ENCODE assay signal across 9 cellular contexts in the genomic region with DNA sequence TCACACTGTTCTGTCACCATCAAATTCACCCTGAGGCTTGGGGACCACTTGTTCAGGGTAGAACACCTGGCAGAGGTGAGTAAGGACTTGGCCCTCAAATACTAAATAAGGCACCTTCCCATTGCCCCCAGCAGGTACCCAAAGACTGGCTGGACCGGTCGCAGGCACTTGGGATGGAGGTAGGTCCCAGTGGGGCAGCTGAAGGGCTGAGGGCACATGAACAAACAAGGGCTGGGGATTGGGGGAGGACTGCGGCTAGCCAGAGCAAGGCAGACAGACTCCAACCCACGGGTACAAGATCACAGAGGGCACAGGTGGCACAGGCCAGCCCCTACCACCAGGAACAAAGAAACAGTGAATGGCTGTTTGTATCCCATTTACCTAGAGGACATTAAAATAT. TPM values are rescaled to one million over a fixed set of nuclear protein-coding genes. Genes with fewer than 3 reads are reported as not detected.
DNase-seq lines count a peak whose midpoint lies in the region; ATAC-seq, FAIRE-seq and TF ChIP-seq lines count a peak whose summit lies in the region.
"Had no signal": no experiment of that assay in that cellular context is flagged by ENCODE, and none has a peak within 500 bp of the region (broad histone marks: within the 10 kb centered on the region; RNA-seq: fewer than 3 reads in every experiment).

No MANE protein-coding gene starts in this region.

- H3K36me3 ChIP-seq in DOHH2 (ENCODE audit: control insufficient read depth, low read length) (peaks cover 41% of the 10 kb centered on the region), H1 (ENCODE audit: control insufficient read depth in 2 of 4, insufficient read depth in 4 of 4, low read length in 3 of 4) (peaks cover 7 to 15% (median 12%) of the 10 kb centered on the region in 4 experiments)

- H3K36me3 Mint-ChIP-seq in osteocyte (ENCODE audit: unreplicated experiment) = peaks cover 12% of the 10 kb centered on the region

- H2BK12ac ChIP-seq in H1 (ENCODE audit: low read depth, low read length) = no peak overlapping the region

- no peak for TF ChIP-seq EP300 in H1 (IDR thresholded peaks at IDR 0.05; ENCODE audit: borderline replicate concordance in 1 of 2, low read depth in 2 of 2, low read length in 2 of 2)

- H3K4me1 ChIP-seq in DOHH2 (ENCODE audit: control insufficient read depth, low read length) = peaks cover 19% of the 10 kb centered on the region
- peaks cover 0 to 11% (median 6%) of the 10 kb centered on the region in 4 experiments; a peak in 5 of 7 replicates for H3K4me1 ChIP-seq in H1 (replicated peaks in 1 of 4; ENCODE audit: control insufficient read depth in 3 of 4, insufficient read depth in 4 of 4, low read length in 3 of 4)
- H3K4me1 ChIP-seq: SJCRH30 had no signal

- H3K56ac ChIP-seq in H1 (replicated peaks; ENCODE audit: insufficient read length, low read depth, low read length) = no peak overlapping the region

- H4K20me1 ChIP-seq in DOHH2 (ENCODE audit: control insufficient read depth, insufficient read depth, low read depth, low read length) (peaks cover 11% of the 10 kb centered on the region), H1 (replicated peaks in 1 of 2; ENCODE audit: control insufficient read depth in 1 of 2, insufficient read depth in 2 of 2, low read length in 2 of 2) (peaks cover 0 to 5% of the 10 kb centered on the region in 2 experiments)

- no peak for ATAC-seq in HG02798 (IDR thresholded peaks at IDR 0.05; ENCODE audit: poor library complexity, unreplicated experiment)

- peak overlapping the region; percentile 75; the same call in 1 of the 2 replicates for H4K8ac ChIP-seq in H1 (ENCODE audit: extremely low read depth, insufficient read depth, low read length)

- peaks cover 62% of the 10 kb centered on the region for H3K79me2 ChIP-seq in DOHH2 (ENCODE audit: control insufficient read depth, low read length)
- H3K79me2 ChIP-seq in H1 (ENCODE audit: control insufficient read depth in 1 of 2, insufficient read depth in 2 of 2, low read length in 2 of 2) = peaks cover 9 to 36% of the 10 kb centered on the region in 2 experiments; a peak in 3 of 4 replicates

- peaks cover 20% of the 10 kb centered on the region for H3K4me1 Mint-ChIP-seq in osteocyte (ENCODE audit: unreplicated experiment)

- H3K18ac ChIP-seq in H1 (ENCODE audit: extremely low read depth, low read length) = no peak overlapping the region

- H3K4me3 ChIP-seq in DOHH2 (ENCODE audit: low read length) = peak overlapping the region; percentile 95
- H3K4me3 ChIP-seq in NB4 (ENCODE audit: low read depth, low read length) = peak overlapping the region; percentile 87
- no peak overlapping the region for H3K4me3 ChIP-seq in H1 (ENCODE audit: extremely low read depth in 1 of 4, insufficient read depth in 2 of 4, low read depth in 3 of 4, low read length in 4 of 4)

- WGBS in H1 (ENCODE audit: extremely low coverage in 1 of 2, insufficient coverage in 1 of 2, insufficient read length in 1 of 2, insufficient replicate concordance in 2 of 2, low coverage in 1 of 2, low lambda C conversion rate in 2 of 2, missing lambda C conversion rate in 1 of 2), 2 experiments = 83% methylated on average over 4 of the region's 4 CpGs; no CpG with 5 or more reads in 1 of the 2 experiments

- H3K27ac ChIP-seq in DOHH2 (ENCODE audit: low read depth, low read length) = no peak overlapping the region
- H3K27ac ChIP-seq in H1 (ENCODE audit: low read depth, low read length) = no peak overlapping the region

- H4K91ac ChIP-seq in H1 (replicated peaks; ENCODE audit: insufficient read length, low read length) = no peak overlapping the region

- H3K27me3 ChIP-seq in DOHH2 (ENCODE audit: control insufficient read depth, low read length) (no peaks in the 10 kb centered on the region), H1 (replicated peaks in 1 of 4; ENCODE audit: control insufficient read depth in 3 of 4, extremely low read depth in 1 of 4, insufficient read depth in 3 of 4, low read length in 3 of 4) (no peaks in the 10 kb centered on the region)
- H3K27me3 ChIP-seq: SJCRH30 had no signal

- H3K27ac Mint-ChIP-seq in osteocyte (ENCODE audit: unreplicated experiment) = no peak overlapping the region

- no peak overlapping the region for H2BK15ac ChIP-seq in H1 (ENCODE audit: low read length)

- H3K4me2 ChIP-seq in DOHH2 (ENCODE audit: low read length) = peak overlapping the region; percentile 92
- peak overlapping the region in 1 of 2 experiments; percentile 83; a peak in 1 of 4 replicates for H3K4me2 ChIP-seq in H1 (ENCODE audit: insufficient read depth in 1 of 2, low read depth in 2 of 2, low read length in 2 of 2)

- no peak overlapping the region for H3K14ac ChIP-seq in H1 (ENCODE audit: insufficient read length)

- no peak for TF ChIP-seq RAD21 in H1 (IDR thresholded peaks at IDR 0.05 in 1 of 2, conservative IDR thresholded peaks at IDR 0.05 in 1 of 2; ENCODE audit: low read depth in 2 of 2, low read length in 2 of 2)

- H3K9ac ChIP-seq in H1 (replicated peaks in 1 of 4; ENCODE audit: extremely low read depth in 1 of 4, low read depth in 3 of 4, low read length in 3 of 4) = no peak overlapping the region

- POLR2A ChIA-PET in H1 (lab: Charles Lee; ENCODE audit: partially characterized antibody) = interaction anchor here (4.0 kb wide), 1 partner anchor 11 kb away, joined by 17 read pairs; no protein-coding TSS in a partner anchor

- H3K4me3 Mint-ChIP-seq in osteocyte (ENCODE audit: unreplicated experiment) = peak overlapping the region; percentile 96

- no peak overlapping the region for H2BK5ac ChIP-seq in H1 (ENCODE audit: low read depth, low read length)

- H3K4ac ChIP-seq in H1 (replicated peaks; ENCODE audit: insufficient read length, low read depth, low read length) = no peak overlapping the region

- H2BK120ac ChIP-seq in H1 (replicated peaks; ENCODE audit: low read depth, low read length) = no peak overlapping the region

- no peaks in the 10 kb centered on the region for H3K9me3 Mint-ChIP-seq in osteocyte (ENCODE audit: unreplicated experiment)

- no peak for FAIRE-seq in H1 (lab: Jason Lieb, UNC)

- H3K27me3 Mint-ChIP-seq in osteocyte (ENCODE audit: unreplicated experiment) = no peaks in the 10 kb centered on the region

- H3K23me2 ChIP-seq in H1 (ENCODE audit: low read depth, low read length) = peaks cover 7% of the 10 kb centered on the region; the same call in 1 of the 2 replicates

- no peak for DNase-seq in NB4 (ENCODE audit: low read depth)
- no peak for DNase-seq in H1 (ENCODE audit: low read depth in 1 of 2, low spot score in 2 of 2)
- DNase-seq in osteocyte (ENCODE audit: extremely low spot score, unreplicated experiment) = no peak
- DNase-seq in inferior parietal cortex (ENCODE audit: extremely low spot score) = no peak
- DNase-seq in NCI-H446 (lab: John Stamatoyannopoulos, UW) = no peak
- DNase-seq: activated gamma-delta T cell treated with Interleukin-2 at 50 U/mL for 16 hours, SJCRH30 had no signal

- no peaks in the 10 kb centered on the region for H3K9me2 ChIP-seq in DOHH2 (replicated peaks; ENCODE audit: control insufficient read depth, low read length)

- H2AFZ ChIP-seq in H1 (ENCODE audit: low read length) = no peak overlapping the region

- H3F3A ChIP-seq in DOHH2 (ENCODE audit: control insufficient read depth, insufficient read depth) = 0 out of 2 replicates have a peak, but pooled peaks cover 6% of the 10 kb centered on the region

- no peak for TF ChIP-seq POLR2A in NB4 (IDR thresholded peaks at IDR 0.05; ENCODE audit: extremely low read depth, insufficient read length)
- no peak for TF ChIP-seq POLR2A in H1 (IDR thresholded peaks at IDR 0.05; ENCODE audit: control extremely low read depth in 1 of 2, low read depth in 2 of 2, low read length in 2 of 2)

- no peak overlapping the region for H4K5ac ChIP-seq in H1 (ENCODE audit: insufficient read length, low read depth, low read length)

- no peak overlapping the region for H3K23ac ChIP-seq in H1 (ENCODE audit: insufficient read length)

- H3K79me1 ChIP-seq in H1 (ENCODE audit: low read depth, low read length) = peaks cover 15% of the 10 kb centered on the region

- no peak for TF ChIP-seq CTCF in DOHH2 (IDR thresholded peaks at IDR 0.05; ENCODE audit: low read depth, low read length, poor library complexity, severe bottlenecking)
- TF ChIP-seq CTCF in NB4 (IDR thresholded peaks at IDR 0.05; ENCODE audit: low read depth, low read length) = no peak
- TF ChIP-seq CTCF in H1 (IDR thresholded peaks at IDR 0.05; ENCODE audit: control extremely low read depth in 1 of 3, insufficient read depth in 1 of 3, low read depth in 1 of 3, low read length in 3 of 3) = no peak
- no peak for TF ChIP-seq CTCF in osteocyte (IDR thresholded peaks at IDR 0.05)

- CTCF ChIA-PET in H1 (lab: Charles Lee; ENCODE audit: partially characterized antibody) = interaction anchor here (0.6 to 1.0 kb wide), 2 partner anchors 11 to 303 kb away, joined by 3 read pairs; no protein-coding TSS in a partner anchor

- no peak overlapping the region for H2AK5ac ChIP-seq in H1 (ENCODE audit: low read depth, low read length)

- no peak overlapping the region for H2BK20ac ChIP-seq in H1 (ENCODE audit: low read length)

- H3K9me3 ChIP-seq in DOHH2 (ENCODE audit: control insufficient read depth, insufficient read depth, low read length) = no peaks in the 10 kb centered on the region
- no peaks in the 10 kb centered on the region; a peak in 1 of 4 replicates for H3K9me3 ChIP-seq in H1 (ENCODE audit: insufficient read depth in 2 of 2, low read depth in 1 of 2, low read length in 1 of 2)
- H3K9me3 ChIP-seq: SJCRH30 had no signal

TF ChIP-seq in H1, 55 proteins besides CTCF, POLR2A, EP300 and RAD21:
- TF ChIP-seq EGR1 (IDR thresholded peaks at IDR 0.05; ENCODE audit: borderline replicate concordance, low read depth, low read length) = no peak

RNA-seq across cellular contexts. Expression of gene MRPS25, which starts 1.9 kb away (rescaled TPM):
- total RNA-seq in H1 (2021; fragmentation: NEBNext Ultra II Directional; extraction: Animal tissue kit (Norgen Biotek cat#: 25700)) = 56.5 TPM in 2 replicates
- 23.0 and 23.7 TPM in 2 replicates for polyA plus RNA-seq in H1 (2011; rRNA removed)
- 36.1 TPM for polyA plus RNA-seq in H1 (2011; cell fraction: cytosol; rRNA removed)
- polyA plus RNA-seq in H1 (2011; cell fraction: nucleus; rRNA removed) = 49.0 TPM
- 47.3 to 53.5 TPM (median 50.9 TPM) in 4 replicates for polyA plus RNA-seq in H1 (2012, experiment 1 of 2)
- 11.6 TPM for polyA plus RNA-seq in H1 (2012, experiment 2 of 2)
- 23.4 TPM for polyA plus RNA-seq in H1 (2013, experiment 1 of 2)
- polyA plus RNA-seq in H1 (2013, experiment 2 of 2) = 25.2 TPM
- polyA minus RNA-seq in H1 (2011; rRNA and poly(A)+ RNA removed) = 15.1 and 20.0 TPM in 2 replicates
- polyA minus RNA-seq in H1 (2011; cell fraction: cytosol; rRNA and poly(A)+ RNA removed) = 28.0 TPM
- polyA minus RNA-seq in H1 (2011; cell fraction: nucleus; rRNA and poly(A)+ RNA removed) = 44.0 TPM
- 47.2 and 50.0 TPM in 2 replicates for total RNA-seq in osteocyte

RNA-seq across cellular contexts. Expression of gene RBSN, which starts 35.7 kb away (rescaled TPM):
- total RNA-seq in H1 (2021; fragmentation: NEBNext Ultra II Directional; extraction: Animal tissue kit (Norgen Biotek cat#: 25700)) = 18.9 and 20.0 TPM in 2 replicates
- polyA plus RNA-seq in H1 (2011; rRNA removed) = 5.6 and 5.9 TPM in 2 replicates
- 7.1 TPM for polyA plus RNA-seq in H1 (2011; cell fraction: cytosol; rRNA removed)
- polyA plus RNA-seq in H1 (2011; cell fraction: nucleus; rRNA removed) = 11.6 TPM
- polyA plus RNA-seq in H1 (2012, experiment 1 of 2) = 8.2 to 12.0 TPM (median 11.2 TPM) in 4 replicates
- polyA plus RNA-seq in H1 (2012, experiment 2 of 2) = 3.8 TPM
- polyA plus RNA-seq in H1 (2013, experiment 1 of 2) = 8.5 TPM
- polyA plus RNA-seq in H1 (2013, experiment 2 of 2) = 8.7 TPM
- 17.2 and 17.8 TPM in 2 replicates for polyA minus RNA-seq in H1 (2011; rRNA and poly(A)+ RNA removed)
- 14.5 TPM for polyA minus RNA-seq in H1 (2011; cell fraction: cytosol; rRNA and poly(A)+ RNA removed)
- polyA minus RNA-seq in H1 (2011; cell fraction: nucleus; rRNA and poly(A)+ RNA removed) = 9.7 TPM
- 28.6 and 29.8 TPM in 2 replicates for total RNA-seq in osteocyte

Comparison
In these comparisons a context has a peak if more than half of its experiments do, and no peak if none do; other contexts are left out.
1. H3K4me3 ChIP-seq: peak in DOHH2 (single experiment) and NB4 (single experiment); none in H1 (0 of 4).